ENCODE assay signal across 8 cellular contexts in the genomic region with DNA sequence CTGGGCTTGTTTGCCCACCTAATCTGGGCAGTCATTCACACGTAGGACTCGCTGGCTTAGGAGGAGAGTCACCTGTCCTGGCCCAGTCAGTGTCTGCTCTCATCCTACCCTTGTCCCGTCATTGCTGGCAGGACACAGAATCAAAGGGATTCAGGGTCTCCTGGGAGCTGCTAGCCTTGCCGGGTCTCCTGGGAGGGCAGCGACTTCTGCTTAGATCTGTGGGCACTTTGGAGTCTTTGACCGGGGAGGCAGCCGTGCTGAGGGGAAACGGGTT. TPM values are rescaled to one million over a fixed set of nuclear protein-coding genes. Genes with fewer than 3 reads are reported as not detected.
A peak's percentile ranks its signal among the peaks of the same experiment; 100 is the strongest.
DNase-seq lines count a peak whose midpoint lies in the region; ATAC-seq and TF ChIP-seq lines count a peak whose summit lies in the region.

No MANE protein-coding gene starts in this region.

- 0% methylated on average over 3 of the region's 8 CpGs for WGBS in prostate gland

- H3K9me3 ChIP-seq in PC-3 (ENCODE audit: low read length) (no peaks in the 10 kb centered on the region), prostate gland (no peaks in the 10 kb centered on the region)

- H3K9ac ChIP-seq in PC-3 (ENCODE audit: low read length): peak overlapping the region; percentile 93

- no peak; the same call in 1 of the 2 replicates for ATAC-seq in PC-3
- no peak for ATAC-seq in GM21423 (IDR thresholded peaks at IDR 0.05; ENCODE audit: unreplicated experiment)
- no peak for ATAC-seq in GM19467 (IDR thresholded peaks at IDR 0.05; ENCODE audit: unreplicated experiment)
- ATAC-seq in HG03342 (IDR thresholded peaks at IDR 0.05; ENCODE audit: unreplicated experiment): no peak
- no peak for ATAC-seq in HG03108 (IDR thresholded peaks at IDR 0.05; ENCODE audit: unreplicated experiment)

- intact Hi-C loops in PC-3 (cut with micrococcal nuclease) (loop anchor here (2.0 to 5.0 kb wide), 2 partner anchors 35 to 58 kb away; no protein-coding TSS in a partner anchor), prostate gland (cut with DNase I) (loop anchor here (5.0 kb wide), 1 partner anchor 48 kb away; no protein-coding TSS in a partner anchor)

- TSS peak; percentile 90 for BruUV-seq in PC-3 (replicated peaks; lab: Mats Ljungman, UMichigan)

- TF ChIP-seq CTCF in GM12865 (IDR thresholded peaks at IDR 0.05; ENCODE audit: insufficient read depth, low read depth, low read length, missing control alignments) (no peak), PC-3 (conservative IDR thresholded peaks at IDR 0.05; ENCODE audit: low read depth, low read length) (no peak), endothelial cell (IDR thresholded peaks at IDR 0.05; ENCODE audit: unreplicated experiment) (no peak), prostate gland (IDR thresholded peaks at IDR 0.05) (no peak)

- H3K9me3 Mint-ChIP-seq in endothelial cell (ENCODE audit: unreplicated experiment): no peaks in the 10 kb centered on the region

- H3K4me3 ChIP-seq in GM12865 (ENCODE audit: low read depth, low read length) (peak overlapping the region; percentile 71), PC-3 (ENCODE audit: low read length) (peak overlapping the region; percentile 86; the same call in 1 of the 2 replicates), prostate gland (peak overlapping the region; percentile 52 to 53)

- POLR2A ChIA-PET in PC-3 (lab: Charles Lee; ENCODE audit: unreplicated experiment): interaction anchor here (0.5 kb wide), 1 partner anchor 142 kb away, joined by 5 read pairs; no protein-coding TSS in a partner anchor

- H3K79me2 ChIP-seq in PC-3 (ENCODE audit: low read length): peaks cover 88% of the 10 kb centered on the region

- peaks cover 57% of the 10 kb centered on the region for H3K4me1 Mint-ChIP-seq in endothelial cell (ENCODE audit: unreplicated experiment)

- H3K4me1 ChIP-seq in PC-3 (ENCODE audit: insufficient read depth, low read length) (peaks cover 66% of the 10 kb centered on the region), prostate gland (replicated peaks) (peaks cover 72% of the 10 kb centered on the region)

- H3K27ac Mint-ChIP-seq in endothelial cell (ENCODE audit: unreplicated experiment): peak overlapping the region; percentile 100

- CTCF ChIA-PET in PC-3 (lab: Charles Lee): no interaction called here

- peaks cover 29% of the 10 kb centered on the region for H3K27me3 Mint-ChIP-seq in endothelial cell (ENCODE audit: unreplicated experiment)

- peak overlapping the region; percentile 86 for H3K4me3 Mint-ChIP-seq in endothelial cell (ENCODE audit: unreplicated experiment)

- H4K20me1 ChIP-seq in PC-3 (ENCODE audit: low read length): peaks cover 14% of the 10 kb centered on the region; the same call in 1 of the 2 replicates

- H3F3A ChIP-seq in PC-3 (ENCODE audit: low read length, unreplicated experiment): peaks cover 10% of the 10 kb centered on the region

- peak overlapping the region; percentile 96 for H3K27ac ChIP-seq in PC-3 (ENCODE audit: low read length)
- peak overlapping the region; percentile 96 to 99 for H3K27ac ChIP-seq in prostate gland

- H3K36me3 ChIP-seq in PC-3 (ENCODE audit: low read depth, low read length) (no peaks in the 10 kb centered on the region), prostate gland (no peaks in the 10 kb centered on the region)

- peak; percentile 5 for TF ChIP-seq POLR2A in prostate gland (IDR thresholded peaks at IDR 0.05)

- DNase-seq in GM12865 (ENCODE audit: low read depth) (no peak), PC-3 (no peak), endothelial cell (ENCODE audit: low spot score) (no peak), prostate gland (ENCODE audit: low spot score) (no peak)

- no peaks in the 10 kb centered on the region for H3K9me2 ChIP-seq in PC-3 (replicated peaks; ENCODE audit: low read length)

- peak overlapping the region; percentile 67 for H2AFZ ChIP-seq in PC-3 (ENCODE audit: low read length)

- no peaks in the 10 kb centered on the region for H3K27me3 ChIP-seq in PC-3 (ENCODE audit: low read length)
- H3K27me3 ChIP-seq in prostate gland (replicated peaks; ENCODE audit: insufficient read depth): no peaks in the 10 kb centered on the region

- H3K36me3 Mint-ChIP-seq in endothelial cell (ENCODE audit: low read depth, unreplicated experiment): peaks cover 11% of the 10 kb centered on the region

- peak overlapping the region; percentile 71 for H3K4me2 ChIP-seq in PC-3 (ENCODE audit: low read length)

RNA-seq across cellular contexts. Expression of gene RAI1, which starts 12.6 kb away (rescaled TPM):
- total RNA-seq in PC-3 (2014; rRNA removed): 33.0 and 64.2 TPM in 2 replicates
- total RNA-seq in endothelial cell (ENCODE audit: unreplicated experiment): 46.2 TPM
- total RNA-seq in prostate gland: 10 to 100 TPM; 69.2 to 71.0 TPM
